ENCODE assay signal across 2 cellular contexts in genomic region chr7:46791180-46791579, GRCh38.
TF ChIP-seq lines count a peak whose summit lies in the region.

No MANE protein-coding gene starts in this region.

TF ChIP-seq in HepG2, 621 proteins besides CTCF, POLR2A, EP300 and RAD21 (continued from another document):
- TF ChIP-seq, protein P1, sequence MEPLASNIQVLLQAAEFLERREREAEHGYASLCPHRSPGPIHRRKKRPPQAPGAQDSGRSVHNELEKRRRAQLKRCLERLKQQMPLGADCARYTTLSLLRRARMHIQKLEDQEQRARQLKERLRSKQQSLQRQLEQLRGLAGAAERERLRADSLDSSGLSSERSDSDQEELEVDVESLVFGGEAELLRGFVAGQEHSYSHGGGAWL (CRISPR knock-in tag; IDR thresholded peaks at IDR 0.05) = no peak
- TF ChIP-seq ZNF34 (CRISPR knock-in tag; IDR thresholded peaks at IDR 0.05; ENCODE audit: borderline replicate concordance) (no peak), PCBP2 (optimal IDR thresholded peaks at IDR 0.05; ENCODE audit: low read depth, low read length, poor library complexity, severe bottlenecking) (peak; percentile 47), ZBTB7B (CRISPR knock-in tag; IDR thresholded peaks at IDR 0.05) (no peak), SMC3 (IDR thresholded peaks at IDR 0.05; ENCODE audit: low read length) (no peak)
- TF ChIP-seq, protein P2, sequence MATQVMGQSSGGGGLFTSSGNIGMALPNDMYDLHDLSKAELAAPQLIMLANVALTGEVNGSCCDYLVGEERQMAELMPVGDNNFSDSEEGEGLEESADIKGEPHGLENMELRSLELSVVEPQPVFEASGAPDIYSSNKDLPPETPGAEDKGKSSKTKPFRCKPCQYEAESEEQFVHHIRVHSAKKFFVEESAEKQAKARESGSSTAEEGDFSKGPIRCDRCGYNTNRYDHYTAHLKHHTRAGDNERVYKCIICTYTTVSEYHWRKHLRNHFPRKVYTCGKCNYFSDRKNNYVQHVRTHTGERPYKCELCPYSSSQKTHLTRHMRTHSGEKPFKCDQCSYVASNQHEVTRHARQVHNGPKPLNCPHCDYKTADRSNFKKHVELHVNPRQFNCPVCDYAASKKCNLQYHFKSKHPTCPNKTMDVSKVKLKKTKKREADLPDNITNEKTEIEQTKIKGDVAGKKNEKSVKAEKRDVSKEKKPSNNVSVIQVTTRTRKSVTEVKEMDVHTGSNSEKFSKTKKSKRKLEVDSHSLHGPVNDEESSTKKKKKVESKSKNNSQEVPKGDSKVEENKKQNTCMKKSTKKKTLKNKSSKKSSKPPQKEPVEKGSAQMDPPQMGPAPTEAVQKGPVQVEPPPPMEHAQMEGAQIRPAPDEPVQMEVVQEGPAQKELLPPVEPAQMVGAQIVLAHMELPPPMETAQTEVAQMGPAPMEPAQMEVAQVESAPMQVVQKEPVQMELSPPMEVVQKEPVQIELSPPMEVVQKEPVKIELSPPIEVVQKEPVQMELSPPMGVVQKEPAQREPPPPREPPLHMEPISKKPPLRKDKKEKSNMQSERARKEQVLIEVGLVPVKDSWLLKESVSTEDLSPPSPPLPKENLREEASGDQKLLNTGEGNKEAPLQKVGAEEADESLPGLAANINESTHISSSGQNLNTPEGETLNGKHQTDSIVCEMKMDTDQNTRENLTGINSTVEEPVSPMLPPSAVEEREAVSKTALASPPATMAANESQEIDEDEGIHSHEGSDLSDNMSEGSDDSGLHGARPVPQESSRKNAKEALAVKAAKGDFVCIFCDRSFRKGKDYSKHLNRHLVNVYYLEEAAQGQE (IDR thresholded peaks at IDR 0.05; ENCODE audit: borderline replicate concordance in 1 of 2, low read depth in 1 of 2, low read length in 2 of 2) = no peak

TF ChIP-seq in WTC11, 78 proteins besides CTCF, POLR2A, EP300 and RAD21 (continued from another document):
- TF ChIP-seq ZSCAN18 (CRISPR knock-in tag; IDR thresholded peaks at IDR 0.05) (no peak), JUN (CRISPR knock-in tag; IDR thresholded peaks at IDR 0.05) (no peak), RELA (CRISPR knock-in tag; IDR thresholded peaks at IDR 0.05; ENCODE audit: borderline replicate concordance) (no peak), ZNF138 (CRISPR knock-in tag; conservative IDR thresholded peaks at IDR 0.05) (no peak), HMGA2 (CRISPR knock-in tag; IDR thresholded peaks at IDR 0.05) (no peak), ZNF281 (CRISPR knock-in tag; IDR thresholded peaks at IDR 0.05) (no peak)
